ENCODE assay signal across 19 cellular contexts in genomic region chr2:119753930-119754321, GRCh38. TPM values are rescaled to one million over a fixed set of nuclear protein-coding genes. Genes with fewer than 3 reads are reported as not detected.
DNase-seq lines count a peak whose midpoint lies in the region; ATAC-seq and TF ChIP-seq lines count a peak whose summit lies in the region.
"Had no signal": no experiment of that assay in that cellular context is flagged by ENCODE, and none has a peak within 500 bp of the region (broad histone marks: within the 10 kb centered on the region; RNA-seq: fewer than 3 reads in every experiment).

No MANE protein-coding gene starts in this region.

- H3K9ac ChIP-seq in HCT116 (ENCODE audit: low read length), result no peak overlapping the region
- H3K9ac ChIP-seq: KMS-11 had no signal

- TF ChIP-seq CTCF in HCT116 (IDR thresholded peaks at IDR 0.05 in 2 of 3, conservative IDR thresholded peaks at IDR 0.05 in 1 of 3; ENCODE audit: borderline replicate concordance in 1 of 3, insufficient read depth in 1 of 3, low read depth in 2 of 3, low read length in 2 of 3) (no peak), cardiac fibroblast (IDR thresholded peaks at IDR 0.05; ENCODE audit: low read depth, low read length) (no peak), psoas muscle (IDR thresholded peaks at IDR 0.05) (no peak), BE2C (IDR thresholded peaks at IDR 0.05; ENCODE audit: low read depth, low read length) (no peak), natural killer cell (IDR thresholded peaks at IDR 0.05) (no peak)

- peaks cover 11 to 12% of the 10 kb centered on the region in 2 donors for H3K4me1 Mint-ChIP-seq in natural killer cell
- H3K4me1 Mint-ChIP-seq: nephron had no signal

- RAD21 ChIA-PET in HCT116 (lab: Charles Lee; ENCODE audit: low non-redundant PET in 1 of 2, low total read pairs in 2 of 2, uncharacterized antibody in 2 of 2, unreplicated experiment in 2 of 2), result interaction anchor here in 1 of 2 experiments (0.7 kb wide), 1 partner anchor 70 kb away, joined by 3 read pairs; no protein-coding TSS in a partner anchor

- DNase-seq in HCT116 (ENCODE audit: low read depth, low spot score) (no peak), NOMO-1 treated with DMSO at 0.1 percent for 48 hours (lab: John Stamatoyannopoulos, UW; ENCODE audit: unreplicated experiment) (peak; percentile 57), cardiac fibroblast (ENCODE audit: low read depth in 2 of 2) (peak; percentile 30 to 50), psoas muscle (no peak), BE2C (no peak), natural killer cell (no peak)
- DNase-seq in effector CD8-positive, alpha-beta T cell (lab: John Stamatoyannopoulos, UW), result no peak
- DNase-seq: esophagus squamous epithelium had no signal

- intact Hi-C loops in HCT116 (cut with micrococcal nuclease), result loop anchor here (1.0 to 5.0 kb wide), 2 partner anchors 69 to 423 kb away; no protein-coding TSS in a partner anchor
- intact Hi-C loops in psoas muscle (cut with DNase I), result loop anchor here (2.0 to 10.0 kb wide), 5 partner anchors 52 to 423 kb away; no protein-coding TSS in a partner anchor
- intact Hi-C loops in natural killer cell (cut with micrococcal nuclease), result loop anchor here (1.0 to 5.0 kb wide), 3 partner anchors 72 to 558 kb away; no protein-coding TSS in a partner anchor

- WGBS in psoas muscle, 3 donors, result 95 to 98% (median 97%) methylated on average over 1 of the region's 1 CpG

- no peaks in the 10 kb centered on the region for H3K36me3 ChIP-seq in HCT116 (ENCODE audit: control insufficient read depth in 1 of 2, insufficient read depth in 2 of 2, low read length in 2 of 2)
- H3K36me3 ChIP-seq in psoas muscle (ENCODE audit: insufficient read depth in 1 of 2, low read depth in 1 of 2), result no peaks in the 10 kb centered on the region
- no peaks in the 10 kb centered on the region for H3K36me3 ChIP-seq in BE2C
- H3K36me3 ChIP-seq: ascending aorta, esophagus squamous epithelium had no signal

- H3K36me3 Mint-ChIP-seq in natural killer cell, result no peaks in the 10 kb centered on the region
- H3K36me3 Mint-ChIP-seq: stimulated activated effector memory CD8-positive, alpha-beta T cell treated with anti-CD3 and anti-CD28 coated beads, Interleukin-12 subunit alpha, Interleukin-12 subunit beta, amount 100 ng/mL, for 72 hours had no signal

- no peaks in the 10 kb centered on the region for H4K20me1 ChIP-seq in HCT116 (ENCODE audit: insufficient read depth)

- H3K79me2 ChIP-seq in HCT116 (ENCODE audit: insufficient read depth, low read length), result no peaks in the 10 kb centered on the region

- no peak overlapping the region for H3K4me3 Mint-ChIP-seq in natural killer cell
- H3K4me3 Mint-ChIP-seq: activated CD4-positive, alpha-beta T cell treated with anti-CD3 and anti-CD28 coated beads for 36 hours; activated CD8-positive, alpha-beta T cell treated with anti-CD3 and anti-CD28 coated beads, Interleukin-2, amount 10 ng/mL, durations not matched to agents 7 days and 5 days; activated naive CD8-positive, alpha-beta T cell; CD4-positive, alpha-beta T cell; endodermal cell; HFFc6; stimulated activated effector memory CD8-positive, alpha-beta T cell treated with anti-CD3 and anti-CD28 coated beads, Interleukin-12 subunit alpha, Interleukin-12 subunit beta, amount 100 ng/mL, for 72 hours had no signal

- H3K27ac ChIP-seq in HCT116 (ENCODE audit: low read depth, low read length), result no peak overlapping the region
- peak overlapping the region; percentile 37 for H3K27ac ChIP-seq in psoas muscle
- H3K27ac ChIP-seq: ascending aorta, coronary artery, esophagus squamous epithelium, KMS-11 had no signal

- H3K27me3 ChIP-seq in HCT116 (ENCODE audit: insufficient read depth, low read length), result no peaks in the 10 kb centered on the region
- no peaks in the 10 kb centered on the region for H3K27me3 ChIP-seq in psoas muscle (ENCODE audit: insufficient read depth in 3 of 3, low read length in 2 of 3)
- no peaks in the 10 kb centered on the region for H3K27me3 ChIP-seq in BE2C
- H3K27me3 ChIP-seq: ascending aorta, esophagus squamous epithelium had no signal

- ATAC-seq in HCT116 (no peak), psoas muscle (peak in 2 of 4 donors; percentile 14 to 58), natural killer cell (no peak)

- H3K4me2 ChIP-seq in HCT116 (ENCODE audit: low read length), result no peak overlapping the region
- H3K4me2 ChIP-seq: KMS-11 had no signal

- peaks cover 12 to 43% of the 10 kb centered on the region in 2 experiments; a peak in 3 of 4 replicates for H3K4me1 ChIP-seq in HCT116 (ENCODE audit: control insufficient read depth in 1 of 2, insufficient read depth in 2 of 2, low read length in 2 of 2)
- peaks cover 20% of the 10 kb centered on the region for H3K4me1 ChIP-seq in psoas muscle
- H3K4me1 ChIP-seq in BE2C, result no peaks in the 10 kb centered on the region

- peak overlapping the region; percentile 24 for H2AFZ ChIP-seq in HCT116 (ENCODE audit: low read depth, low read length, poor library complexity, severe bottlenecking)

- H3K9me3 ChIP-seq in HCT116 (ENCODE audit: control insufficient read depth in 1 of 2, insufficient read depth in 1 of 2, low read depth in 1 of 2, low read length in 2 of 2) (no peaks in the 10 kb centered on the region), psoas muscle (no peaks in the 10 kb centered on the region), BE2C (no peaks in the 10 kb centered on the region)
- H3K9me3 ChIP-seq: ascending aorta, esophagus squamous epithelium had no signal

- TF ChIP-seq RAD21 in HCT116 (IDR thresholded peaks at IDR 0.05; ENCODE audit: low read depth), result no peak

- H3K9me3 Mint-ChIP-seq in natural killer cell, result no peaks in the 10 kb centered on the region
- H3K9me3 Mint-ChIP-seq: CD4-positive, alpha-beta T cell; endodermal cell; HFFc6; nephron; stimulated activated effector memory CD8-positive, alpha-beta T cell treated with anti-CD3 and anti-CD28 coated beads, Interleukin-12 subunit alpha, Interleukin-12 subunit beta, amount 100 ng/mL, for 72 hours had no signal

- no peak overlapping the region for H3K4me3 ChIP-seq in HCT116 (replicated peaks in 1 of 2; ENCODE audit: low read depth in 1 of 2, low read length in 2 of 2)
- H3K4me3 ChIP-seq in cardiac fibroblast (replicated peaks in 1 of 2; ENCODE audit: low read depth in 2 of 2, low read length in 2 of 2), result no peak overlapping the region
- H3K4me3 ChIP-seq in psoas muscle, result no peak overlapping the region
- no peak overlapping the region for H3K4me3 ChIP-seq in BE2C (ENCODE audit: low read depth, low read length)
- H3K4me3 ChIP-seq: ascending aorta, coronary artery, esophagus squamous epithelium had no signal

- CTCF ChIA-PET in HCT116 (lab: Charles Lee), result interaction anchor here (0.6 to 3.1 kb wide), 4 partner anchors 70 to 421 kb away, joined by 3 to 22 read pairs (median 4); partner anchors contain the start of gene EPB41L5

- no peak for TF ChIP-seq POLR2A in HCT116 (IDR thresholded peaks at IDR 0.05; ENCODE audit: borderline replicate concordance, extremely low read depth, insufficient read depth, insufficient read length)

- H3K27me3 Mint-ChIP-seq in natural killer cell (ENCODE audit: low read depth in 2 of 2), result no peaks in the 10 kb centered on the region
- H3K27me3 Mint-ChIP-seq: activated CD4-positive, alpha-beta T cell treated with anti-CD3 and anti-CD28 coated beads for 36 hours; activated naive CD8-positive, alpha-beta T cell; CD4-positive, alpha-beta T cell had no signal

- POLR2A ChIA-PET in HCT116 (lab: Charles Lee), result no interaction called here

- H3K9me2 ChIP-seq in HCT116 (ENCODE audit: insufficient read depth), result no peaks in the 10 kb centered on the region

- BruUV-seq in HCT116 (replicated peaks; lab: Mats Ljungman, UMichigan), result no TSS peak

- H3K27ac Mint-ChIP-seq in natural killer cell, result no peak overlapping the region
- H3K27ac Mint-ChIP-seq: activated CD4-positive, alpha-beta T cell treated with anti-CD3 and anti-CD28 coated beads for 36 hours; activated CD8-positive, alpha-beta T cell treated with anti-CD3 and anti-CD28 coated beads, Interleukin-2, amount 10 ng/mL, durations not matched to agents 7 days and 5 days; activated naive CD8-positive, alpha-beta T cell; CD4-positive, alpha-beta T cell; endodermal cell; HFFc6; nephron; stimulated activated effector memory CD8-positive, alpha-beta T cell treated with anti-CD3 and anti-CD28 coated beads, Interleukin-12 subunit alpha, Interleukin-12 subunit beta, amount 100 ng/mL, for 72 hours had no signal

TF ChIP-seq in HCT116, 20 proteins besides CTCF, POLR2A, EP300 and RAD21:
- no peak for TF ChIP-seq ZBTB33 (IDR thresholded peaks at IDR 0.05; ENCODE audit: extremely low read depth, insufficient replicate concordance, low read length)

RNA-seq across cellular contexts. Expression of gene PTPN4, which starts 5.8 kb away (rescaled TPM):
- total RNA-seq in HCT116 (2021; ENCODE audit: unreplicated experiment) (38.4 TPM), psoas muscle (10 to 100 TPM; 17.3 to 35.4 (median 29.2) TPM), natural killer cell (100 to 1,000 TPM; 265 to 347 (median 283) TPM)
- polyA plus RNA-seq in HCT116 (2012), result 10.5 and 11.8 TPM in 2 replicates
- 1 to 10 TPM; 2.1 to 8.5 (median 2.8) TPM for polyA plus RNA-seq in psoas muscle
- polyA plus RNA-seq in BE2C (2012; ENCODE audit: insufficient read depth, insufficient read length, low read depth), result 6.0 TPM

Comparison
In these comparisons a context has a peak if more than half of its experiments do, and no peak if none do; other contexts are left out.
1. DNase-seq: peak in NOMO-1 treated with DMSO at 0.1 percent for 48 hours (single experiment) and cardiac fibroblast (2 of 2); none in HCT116 (single experiment), psoas muscle (0 of 2), effector CD8-positive, alpha-beta T cell (single experiment), BE2C (single experiment) and natural killer cell (single experiment).